Comparison of ENCODE assay signal across 9 cellular contexts in the genomic region with DNA sequence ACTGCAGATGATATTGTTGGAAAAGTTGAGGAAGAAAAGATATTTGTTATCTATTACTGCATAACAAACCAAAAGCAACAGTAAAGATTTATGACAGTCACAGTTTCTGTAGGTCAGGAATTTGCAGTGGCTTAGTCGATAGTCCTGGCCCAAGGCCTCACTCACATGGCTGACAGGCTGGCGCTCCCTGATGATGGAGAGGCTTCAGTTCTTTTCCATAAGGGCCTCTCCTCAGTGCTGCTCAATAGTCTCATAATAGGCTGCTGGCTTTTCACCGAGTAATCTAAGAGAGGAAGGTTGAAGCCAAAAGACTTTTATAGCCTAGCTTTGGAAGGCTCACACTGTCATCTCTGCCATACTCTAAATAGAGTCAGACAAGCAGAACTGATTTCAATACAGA. TPM values are rescaled to one million over a fixed set of nuclear protein-coding genes. Genes with fewer than 3 reads are reported as not detected.
A peak's percentile ranks its signal among the peaks of the same experiment; 100 is the strongest.
DNase-seq lines count a peak whose midpoint lies in the region; ATAC-seq and TF ChIP-seq lines count a peak whose summit lies in the region.
"Had no signal": no experiment of that assay in that cellular context is flagged by ENCODE, and none has a peak within 500 bp of the region (broad histone marks: within the 10 kb centered on the region; RNA-seq: fewer than 3 reads in every experiment).

No MANE protein-coding gene starts in this region.

- intact Hi-C loops in PC-3 (cut with micrococcal nuclease) = loop anchor here (5.0 kb wide), 1 partner anchor 298 kb away; no protein-coding TSS in a partner anchor
- intact Hi-C loops in left lung (cut with DNase I) = no loop called here
- intact Hi-C loops in aorta (cut with DNase I) = no loop called here
- intact Hi-C loops in esophagus squamous epithelium (cut with DNase I) = no loop called here

- H3K36me3 Mint-ChIP-seq in activated T-cell treated with anti-CD3 and anti-CD28 coated beads, Interleukin-2, amount 50 U/mL, for 24 hours (ENCODE audit: low read depth) = peaks cover 60% of the 10 kb centered on the region
- H3K36me3 Mint-ChIP-seq in natural killer cell treated with Interleukin-12 subunit alpha and Interleukin-12 subunit beta and Interleukin-15 and Interleukin-18, amount 100 ng/mL, for 72 hours = peaks cover 4% of the 10 kb centered on the region

- WGBS in aorta, 2 donors = 5 to 13% methylated on average over 3 of the region's 3 CpGs
- WGBS in esophagus squamous epithelium, 2 donors = 39 to 52% methylated on average over 3 of the region's 3 CpGs

- no peaks in the 10 kb centered on the region for H3K9me3 Mint-ChIP-seq in activated T-cell treated with anti-CD3 and anti-CD28 coated beads, Interleukin-2, amount 50 U/mL, for 24 hours
- H3K9me3 Mint-ChIP-seq in natural killer cell treated with Interleukin-12 subunit alpha and Interleukin-12 subunit beta and Interleukin-15 and Interleukin-18, amount 100 ng/mL, for 72 hours = no peaks in the 10 kb centered on the region

- no peaks in the 10 kb centered on the region for H3K27me3 Mint-ChIP-seq in activated T-cell treated with anti-CD3 and anti-CD28 coated beads, Interleukin-2, amount 50 U/mL, for 24 hours
- H3K27me3 Mint-ChIP-seq in natural killer cell treated with Interleukin-12 subunit alpha and Interleukin-12 subunit beta and Interleukin-15 and Interleukin-18, amount 100 ng/mL, for 72 hours = no peaks in the 10 kb centered on the region

- TF ChIP-seq CTCF in PC-3 (conservative IDR thresholded peaks at IDR 0.05; ENCODE audit: low read depth, low read length) (no peak), left lung (IDR thresholded peaks at IDR 0.05) (no peak), esophagus squamous epithelium (IDR thresholded peaks at IDR 0.05) (no peak)

- H3K4me2 ChIP-seq in PC-3 (ENCODE audit: low read length) = no peak overlapping the region

- peaks cover under 1% of the 10 kb centered on the region; the same call in 1 of the 2 replicates for H3K36me3 ChIP-seq in PC-3 (ENCODE audit: low read depth, low read length)
- no peaks in the 10 kb centered on the region for H3K36me3 ChIP-seq in left lung
- no peaks in the 10 kb centered on the region for H3K36me3 ChIP-seq in aorta (ENCODE audit: control insufficient read depth in 1 of 2, insufficient read depth in 2 of 2, low read length in 1 of 2)
- H3K36me3 ChIP-seq in esophagus squamous epithelium = peaks cover 0 to 9% (median 0%) of the 10 kb centered on the region in 3 donors

- H3K4me1 ChIP-seq in PC-3 (ENCODE audit: insufficient read depth, low read length) = peaks cover 21% of the 10 kb centered on the region
- peaks cover 30 to 67% of the 10 kb centered on the region in 2 donors for H3K4me1 ChIP-seq in left lung
- H3K4me1 ChIP-seq in aorta (ENCODE audit: control insufficient read depth in 1 of 2, insufficient read depth in 2 of 2, low read length in 2 of 2) = peaks cover 0 to 11% of the 10 kb centered on the region in 2 donors
- peaks cover 0 to 53% (median 32%) of the 10 kb centered on the region in 3 donors for H3K4me1 ChIP-seq in esophagus squamous epithelium

- no peaks in the 10 kb centered on the region for H3K9me2 ChIP-seq in PC-3 (replicated peaks; ENCODE audit: low read length)

- H3K9me3 ChIP-seq in PC-3 (ENCODE audit: low read length) (no peaks in the 10 kb centered on the region), left lung (no peaks in the 10 kb centered on the region), aorta (ENCODE audit: control insufficient read depth, low read length) (no peaks in the 10 kb centered on the region), esophagus squamous epithelium (no peaks in the 10 kb centered on the region)

- H3K27me3 ChIP-seq in PC-3 (ENCODE audit: low read length) (no peaks in the 10 kb centered on the region), left lung (no peaks in the 10 kb centered on the region), aorta (ENCODE audit: control insufficient read depth in 1 of 2, insufficient read depth in 2 of 2, low read length in 1 of 2) (no peaks in the 10 kb centered on the region), esophagus squamous epithelium (no peaks in the 10 kb centered on the region)

- no peak for TF ChIP-seq POLR2A in esophagus squamous epithelium (IDR thresholded peaks at IDR 0.05)

- DNase-seq in activated T-cell treated with anti-CD3 and anti-CD28 coated beads, Interleukin-2, amount 50 U/mL, for 24 hours = no peak
- DNase-seq in activated T-cell treated with anti-CD3 and anti-CD28 coated beads, Interleukin-2, amount 50 U/mL, for 1 hour = no peak
- DNase-seq in PC-3 = no peak
- DNase-seq in left lung = no peak
- DNase-seq in aorta = no peak
- no peak for DNase-seq in esophagus squamous epithelium (lab: John Stamatoyannopoulos, UW)
- no peak for DNase-seq in natural killer cell treated with Interleukin-12 subunit alpha and Interleukin-12 subunit beta and Interleukin-15 and Interleukin-18, amount 100 ng/mL, for 72 hours (ENCODE audit: low spot score)
- no peak for DNase-seq in NAMALWA (ENCODE audit: low spot score)
- DNase-seq: activated CD8-positive, alpha-beta memory T cell treated with anti-CD3 and anti-CD28 coated beads for 24 hours had no signal

- H3K27ac ChIP-seq in PC-3 (ENCODE audit: low read length) = no peak overlapping the region
- peak overlapping the region in 1 of 2 donors; percentile 67 for H3K27ac ChIP-seq in left lung
- no peak overlapping the region for H3K27ac ChIP-seq in aorta (ENCODE audit: low read depth in 1 of 2, low read length in 2 of 2)
- H3K27ac ChIP-seq in esophagus squamous epithelium = no peak overlapping the region

- no peaks in the 10 kb centered on the region for H3F3A ChIP-seq in PC-3 (ENCODE audit: low read length, unreplicated experiment)

- BruUV-seq in PC-3 (replicated peaks; lab: Mats Ljungman, UMichigan) = no TSS peak

- no peak overlapping the region for H2AFZ ChIP-seq in PC-3 (ENCODE audit: low read length)

- CTCF ChIA-PET in PC-3 (lab: Charles Lee) = no interaction called here

- H3K4me3 ChIP-seq in PC-3 (ENCODE audit: low read length) (no peak overlapping the region), left lung (no peak overlapping the region), aorta (ENCODE audit: low read length in 2 of 2) (no peak overlapping the region), esophagus squamous epithelium (no peak overlapping the region)

- POLR2A ChIA-PET in PC-3 (lab: Charles Lee; ENCODE audit: unreplicated experiment) = no interaction called here

- peaks cover 39% of the 10 kb centered on the region for H4K20me1 ChIP-seq in PC-3 (ENCODE audit: low read length)

- no peak overlapping the region for H3K4me3 Mint-ChIP-seq in activated T-cell treated with anti-CD3 and anti-CD28 coated beads, Interleukin-2, amount 50 U/mL, for 24 hours
- no peak overlapping the region for H3K4me3 Mint-ChIP-seq in natural killer cell treated with Interleukin-12 subunit alpha and Interleukin-12 subunit beta and Interleukin-15 and Interleukin-18, amount 100 ng/mL, for 72 hours

- peaks cover 97% of the 10 kb centered on the region for H3K79me2 ChIP-seq in PC-3 (ENCODE audit: low read length)

- H3K4me1 Mint-ChIP-seq in activated T-cell treated with anti-CD3 and anti-CD28 coated beads, Interleukin-2, amount 50 U/mL, for 24 hours (ENCODE audit: low read depth) = peaks cover 75% of the 10 kb centered on the region
- peaks cover 41 to 58% of the 10 kb centered on the region in 2 donors for H3K4me1 Mint-ChIP-seq in natural killer cell treated with Interleukin-12 subunit alpha and Interleukin-12 subunit beta and Interleukin-15 and Interleukin-18, amount 100 ng/mL, for 72 hours (ENCODE audit: low read depth in 2 of 2)

- no peak overlapping the region for H3K9ac ChIP-seq in PC-3 (ENCODE audit: low read length)

- ATAC-seq in PC-3 (peak; percentile 38), left lung (peak; percentile 86), aorta (ENCODE audit: low FRiP score) (peak; percentile 78)
- no peak for ATAC-seq in natural killer cell treated with Interleukin-12 subunit alpha and Interleukin-12 subunit beta and Interleukin-15 and Interleukin-18, amount 100 ng/mL, for 72 hours

- H3K27ac Mint-ChIP-seq in activated T-cell treated with anti-CD3 and anti-CD28 coated beads, Interleukin-2, amount 50 U/mL, for 24 hours = peak overlapping the region; percentile 45
- peak overlapping the region in 1 of 2 donors; percentile 23 for H3K27ac Mint-ChIP-seq in natural killer cell treated with Interleukin-12 subunit alpha and Interleukin-12 subunit beta and Interleukin-15 and Interleukin-18, amount 100 ng/mL, for 72 hours

RNA-seq across cellular contexts. Expression of a gene that starts 17.7 kb away (rescaled TPM):
- total RNA-seq in PC-3 (2014; rRNA removed) (6.5 and 9.0 TPM in 2 replicates), left lung (10 to 100 TPM; 42.3 to 53.5 TPM), aorta (10 to 100 TPM; 33.9 to 49.4 TPM), esophagus squamous epithelium (10 to 100 TPM; 17.2 to 35.3 (median 25.1) TPM)
- polyA plus RNA-seq in aorta = 10 to 100 TPM in 1 of 2 donors, 1 to 10 TPM in 1; 7.9 to 10.1 TPM
- 10 to 100 TPM; 79.0 to 92.8 TPM for total RNA-seq in natural killer cell treated with Interleukin-12 subunit alpha and Interleukin-12 subunit beta and Interleukin-15 and Interleukin-18, amount 100 ng/mL, for 72 hours

RNA-seq across cellular contexts. Expression of a gene that starts 51.6 kb away (rescaled TPM):
- 2.9 and 7.3 TPM in 2 replicates for total RNA-seq in PC-3 (2014; rRNA removed)
- 1 to 10 TPM; 3.3 to 5.0 TPM for total RNA-seq in left lung
- total RNA-seq in aorta = 1 to 10 TPM; 4.5 to 8.0 TPM
- polyA plus RNA-seq in aorta = 1 to 10 TPM in 1 of 2 donors, under 1 TPM in 1; 0.88 to 8.6 TPM
- total RNA-seq in esophagus squamous epithelium = 1 to 10 TPM; 1.5 to 9.4 (median 6.5) TPM
- under 1 TPM; 0.50 to 0.56 TPM for total RNA-seq in natural killer cell treated with Interleukin-12 subunit alpha and Interleukin-12 subunit beta and Interleukin-15 and Interleukin-18, amount 100 ng/mL, for 72 hours

Comparison
In these comparisons a context has a peak if more than half of its experiments do, and no peak if none do; other contexts are left out.
1. ATAC-seq: peak in PC-3 (single experiment), left lung (single experiment) and aorta (single experiment); none in natural killer cell treated with Interleukin-12 subunit alpha and Interleukin-12 subunit beta and Interleukin-15 and Interleukin-18, amount 100 ng/mL, for 72 hours (0 of 2).